ENCODE assay signal across 8 cellular contexts in the genomic region with DNA sequence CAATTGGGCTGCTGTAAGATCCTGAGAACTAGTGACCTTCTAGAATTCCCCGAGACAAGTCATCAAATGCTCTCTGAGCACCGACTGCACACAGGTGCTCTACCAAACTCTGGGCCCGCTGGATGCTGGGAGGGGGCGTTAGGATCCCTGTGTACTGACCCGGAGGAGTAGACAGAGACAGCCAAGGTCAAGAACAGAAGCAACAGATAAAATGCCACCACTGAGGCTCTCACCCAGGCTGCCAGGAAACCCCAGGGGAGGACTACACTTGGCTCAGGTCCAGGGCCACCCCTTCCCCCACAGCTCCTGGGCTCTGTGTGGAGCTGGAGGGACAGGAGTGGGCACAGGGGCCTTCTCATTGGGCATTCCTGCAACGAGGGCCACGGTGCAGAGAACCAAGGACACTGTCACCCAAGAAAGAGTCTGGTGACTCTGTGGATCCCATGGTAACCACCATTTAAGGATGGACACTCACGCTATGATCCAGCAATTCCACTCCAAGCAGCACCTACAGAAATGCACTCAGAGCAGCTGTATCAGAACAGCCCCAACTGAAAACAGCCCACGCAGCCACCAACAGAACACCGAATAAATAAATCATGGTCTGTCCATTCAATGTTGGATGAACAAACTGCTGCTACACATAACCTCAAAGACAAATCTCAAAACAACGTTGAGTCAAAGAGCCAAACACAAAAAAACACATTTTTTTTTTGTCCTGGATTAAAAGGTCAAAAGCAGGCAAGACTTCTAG. TPM values are rescaled to one million over a fixed set of nuclear protein-coding genes. Genes with fewer than 3 reads are reported as not detected.
DNase-seq lines count a peak whose midpoint lies in the region; ATAC-seq lines count a peak whose summit lies in the region.

No MANE protein-coding gene starts in this region.

- DNase-seq in NCI-H345 (lab: John Stamatoyannopoulos, UW), result peak; percentile 15
- DNase-seq in NCI-H345 treated with DMSO at 0.1 percent for 48 hours (lab: John Stamatoyannopoulos, UW; ENCODE audit: unreplicated experiment), result no peak
- DNase-seq in activated naive CD4-positive, alpha-beta T cell treated with anti-CD3 and anti-CD28 coated beads, Interleukin-2, amount 50 U/mL, for 72 hours (ENCODE audit: low spot score in 2 of 2), result no peak
- peak; percentile 27 for DNase-seq in retina
- DNase-seq in ecto neural progenitor cell (ENCODE audit: low spot score), result no peak

- H3K27ac Mint-ChIP-seq in activated naive CD4-positive, alpha-beta T cell treated with anti-CD3 and anti-CD28 coated beads, Interleukin-2, amount 50 U/mL, for 72 hours, result peak overlapping the region; percentile 77 to 94

- no peaks in the 10 kb centered on the region for H3K9me3 Mint-ChIP-seq in activated naive CD4-positive, alpha-beta T cell treated with anti-CD3 and anti-CD28 coated beads, Interleukin-2, amount 50 U/mL, for 72 hours

- ATAC-seq in HG02981 (IDR thresholded peaks at IDR 0.05; ENCODE audit: unreplicated experiment), result peak; percentile 9
- no peak for ATAC-seq in activated naive CD4-positive, alpha-beta T cell treated with anti-CD3 and anti-CD28 coated beads, Interleukin-2, amount 50 U/mL, for 72 hours
- no peak for ATAC-seq in HG03159 (IDR thresholded peaks at IDR 0.05; ENCODE audit: unreplicated experiment)
- no peak for ATAC-seq in HG03469 (IDR thresholded peaks at IDR 0.05; ENCODE audit: unreplicated experiment)

- H3K36me3 Mint-ChIP-seq in activated naive CD4-positive, alpha-beta T cell treated with anti-CD3 and anti-CD28 coated beads, Interleukin-2, amount 50 U/mL, for 72 hours, result peaks cover 0 to 7% of the 10 kb centered on the region in 2 donors

RNA-seq across cellular contexts. Expression of a gene that starts 16.8 kb away (rescaled TPM):
- total RNA-seq in activated naive CD4-positive, alpha-beta T cell treated with anti-CD3 and anti-CD28 coated beads, Interleukin-2, amount 50 U/mL, for 72 hours, result 10 to 100 TPM; 39.5 to 58.2 TPM

RNA-seq across cellular contexts. Expression of a gene that starts 39.0 kb away (rescaled TPM):
- total RNA-seq in activated naive CD4-positive, alpha-beta T cell treated with anti-CD3 and anti-CD28 coated beads, Interleukin-2, amount 50 U/mL, for 72 hours, result 10 to 100 TPM; 24.1 TPM

RNA-seq across cellular contexts. Expression of a gene that starts 46.8 kb away (rescaled TPM):
- total RNA-seq in activated naive CD4-positive, alpha-beta T cell treated with anti-CD3 and anti-CD28 coated beads, Interleukin-2, amount 50 U/mL, for 72 hours, result 100 to 1,000 TPM in 1 of 2 donors, 10 to 100 TPM in 1; 54.9 to 117 TPM

Comparison
In these comparisons a context has a peak if more than half of its experiments do, and no peak if none do; other contexts are left out.
1. DNase-seq: peak in NCI-H345 (single experiment) and retina (single experiment); none in NCI-H345 treated with DMSO at 0.1 percent for 48 hours (single experiment), activated naive CD4-positive, alpha-beta T cell treated with anti-CD3 and anti-CD28 coated beads, Interleukin-2, amount 50 U/mL, for 72 hours (0 of 2) and ecto neural progenitor cell (single experiment).